In the genomic region with DNA sequence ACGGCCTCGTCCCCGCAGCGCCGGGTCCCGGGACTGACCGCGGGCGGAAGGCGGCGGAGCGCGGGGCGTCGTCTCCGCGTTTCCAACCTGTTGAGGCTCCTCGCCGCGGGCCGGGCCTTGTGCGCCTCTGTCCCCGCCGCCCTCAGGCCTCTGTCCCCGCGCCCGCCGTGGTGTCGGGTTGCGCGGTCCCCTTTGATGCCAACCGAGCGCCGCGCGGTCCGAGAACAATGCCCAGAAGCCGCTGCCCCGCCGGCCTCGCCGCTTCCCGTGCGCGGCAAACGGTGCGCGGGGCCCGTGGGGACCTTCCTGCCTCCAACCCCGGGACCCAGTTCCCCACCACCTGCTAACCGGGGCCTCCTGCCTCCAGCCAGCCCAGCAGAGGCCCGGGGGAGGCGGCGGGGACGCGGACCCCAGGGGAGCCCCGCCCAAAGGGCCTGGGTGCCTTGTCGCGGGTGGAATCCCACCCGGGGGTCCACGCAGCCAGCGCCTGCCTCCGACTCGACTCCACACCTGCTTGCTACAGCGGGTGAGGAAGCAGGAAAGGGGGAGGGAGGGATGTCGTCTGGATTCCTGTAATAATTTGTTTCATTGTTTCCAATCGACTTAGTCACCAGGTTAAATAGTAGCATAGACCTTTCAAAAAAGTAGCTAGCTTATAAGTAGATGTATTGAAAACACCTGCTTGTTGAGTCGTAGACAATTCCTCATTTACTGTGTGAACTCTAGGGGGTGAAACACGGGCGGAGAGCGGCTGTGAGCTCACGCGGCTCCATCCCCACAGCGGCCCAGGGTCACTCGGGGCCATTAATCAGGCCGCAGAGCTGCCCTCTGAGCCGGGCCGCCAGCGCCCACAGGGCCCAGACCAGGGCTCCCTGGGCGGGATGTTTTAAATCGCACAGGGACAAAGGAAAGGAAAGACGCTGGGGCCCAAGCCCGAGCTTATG, we compare ENCODE assay signal across 8 cellular contexts. TPM values are rescaled to one million over a fixed set of nuclear protein-coding genes. Genes with fewer than 3 reads are reported as not detected.
A peak's percentile ranks its signal among the peaks of the same experiment; 100 is the strongest.
DNase-seq lines count a peak whose midpoint lies in the region; FAIRE-seq and TF ChIP-seq lines count a peak whose summit lies in the region.

No MANE protein-coding gene starts in this region.

- peaks cover 37% of the 10 kb centered on the region for H3K4me1 Mint-ChIP-seq in astrocyte (ENCODE audit: low read depth, unreplicated experiment)

- H3K27ac Mint-ChIP-seq in astrocyte (ENCODE audit: unreplicated experiment) = peak overlapping the region; percentile 95

- TF ChIP-seq CTCF in astrocyte (IDR thresholded peaks at IDR 0.05; ENCODE audit: insufficient read depth, low read depth, low read length) = no peak
- no peak for TF ChIP-seq CTCF in GM10266 (IDR thresholded peaks at IDR 0.05; ENCODE audit: control insufficient read depth, insufficient read depth, low read depth, missing control alignments)

- H3K4me3 Mint-ChIP-seq in astrocyte (ENCODE audit: unreplicated experiment) = peak overlapping the region; percentile 94

- no peaks in the 10 kb centered on the region for H3K27me3 Mint-ChIP-seq in astrocyte (ENCODE audit: low read depth, unreplicated experiment)

- H3K79me2 ChIP-seq in astrocyte (ENCODE audit: insufficient read depth, low read length) = peaks cover 50% of the 10 kb centered on the region

- H3K9me3 Mint-ChIP-seq in astrocyte (ENCODE audit: unreplicated experiment) = peaks cover 7% of the 10 kb centered on the region

- DNase-seq in NCI-H748 (lab: John Stamatoyannopoulos, UW; ENCODE audit: unreplicated experiment) = peak; percentile 57
- DNase-seq in NCI-H748 treated with DMSO at 0.1 percent for 48 hours (lab: John Stamatoyannopoulos, UW) = no peak
- DNase-seq in astrocyte (ENCODE audit: low read depth) = peak; percentile 55
- DNase-seq in kidney glomerular epithelial cell (lab: John Stamatoyannopoulos, UW) = peak; percentile 52
- peak in 2 of 3 donors; percentile 10 to 19 for DNase-seq in stimulated activated CD4-positive, alpha-beta T cell treated with anti-CD3 and anti-CD28 coated beads, TNF-alpha, amount 100 ng/mL, for 48 hours (ENCODE audit: low read depth in 3 of 3)
- no peak for DNase-seq in cortex of kidney (lab: John Stamatoyannopoulos, UW)
- no peak for DNase-seq in KBM-7
- DNase-seq in GM10266 (ENCODE audit: extremely low spot score) = no peak

- FAIRE-seq in astrocyte (lab: Jason Lieb, UNC) = no peak

- H3K4me1 ChIP-seq in astrocyte (ENCODE audit: insufficient read depth, low read length) = peaks cover 42% of the 10 kb centered on the region

- H4K20me1 ChIP-seq in astrocyte (ENCODE audit: insufficient read depth, low read length) = peaks cover 52% of the 10 kb centered on the region

- peak overlapping the region; percentile 66 for H2AFZ ChIP-seq in astrocyte (ENCODE audit: low read depth, low read length)

- no peaks in the 10 kb centered on the region for H3K9me3 ChIP-seq in astrocyte (ENCODE audit: insufficient read depth, low read depth, low read length)

- H3K36me3 Mint-ChIP-seq in astrocyte (ENCODE audit: low read depth, unreplicated experiment) = peaks cover 4% of the 10 kb centered on the region

- H3K36me3 ChIP-seq in astrocyte (ENCODE audit: insufficient read depth, low read length) = no peaks in the 10 kb centered on the region

- peak overlapping the region; percentile 81 for H3K9ac ChIP-seq in astrocyte (ENCODE audit: low read length)

- H3K27ac ChIP-seq in astrocyte (ENCODE audit: low read depth, low read length) = peak overlapping the region; percentile 58

- H3K4me3 ChIP-seq in astrocyte (ENCODE audit: insufficient read depth, low read depth, low read length) = peak overlapping the region; percentile 61

- no peaks in the 10 kb centered on the region for H3K27me3 ChIP-seq in astrocyte (ENCODE audit: insufficient read depth, low read length)

- peak overlapping the region; percentile 92 for H3K4me2 ChIP-seq in astrocyte (ENCODE audit: low read length)

- in situ Hi-C loops in KBM-7 (cut with MboI; ENCODE audit: low pct_unique_long_range_greater_than_20kb, low sequenced_read_pairs) = no loop called here

RNA-seq across cellular contexts. Expression of gene COL18A1, which starts 1.1 kb away (rescaled TPM):
- 616 and 692 TPM in 2 replicates for total RNA-seq in astrocyte

Comparison
In these comparisons a context has a peak if more than half of its experiments do, and no peak if none do; other contexts are left out.
1. DNase-seq: peak in NCI-H748 (single experiment), astrocyte (single experiment), kidney glomerular epithelial cell (single experiment) and stimulated activated CD4-positive, alpha-beta T cell treated with anti-CD3 and anti-CD28 coated beads, TNF-alpha, amount 100 ng/mL, for 48 hours (2 of 3); none in NCI-H748 treated with DMSO at 0.1 percent for 48 hours (single experiment), cortex of kidney (single experiment), KBM-7 (single experiment) and GM10266 (single experiment).